ENCODE assay signal across 1 cellular context in genomic region chr3:119184083-119184482, GRCh38.
A peak's percentile ranks its signal among the peaks of the same experiment; 100 is the strongest.
TF ChIP-seq lines count a peak whose summit lies in the region.

No MANE protein-coding gene starts in this region.

TF ChIP-seq in A549, 52 proteins besides CTCF, POLR2A, EP300 and RAD21:
- no peak for TF ChIP-seq FOSL2 (IDR thresholded peaks at IDR 0.05)
- 0 out of 2 replicates have a peak, but pooled peaks have one; percentile 1 for TF ChIP-seq FOSL2 (CRISPR knock-in tag; IDR thresholded peaks at IDR 0.05)
- no peak for TF ChIP-seq RNF2 (IDR thresholded peaks at IDR 0.05; ENCODE audit: borderline replicate concordance, low read depth)
- TF ChIP-seq NPAS2 (CRISPR knock-in tag; IDR thresholded peaks at IDR 0.05; ENCODE audit: borderline replicate concordance): no peak
- no peak for TF ChIP-seq RFX5 (IDR thresholded peaks at IDR 0.05)
- TF ChIP-seq MAX (IDR thresholded peaks at IDR 0.05): no peak
- no peak for TF ChIP-seq PHF8 (IDR thresholded peaks at IDR 0.05; ENCODE audit: borderline replicate concordance, low read depth)
- TF ChIP-seq EHMT2 (IDR thresholded peaks at IDR 0.05; ENCODE audit: low read depth): no peak
